ENCODE assay signal across 8 cellular contexts in the genomic region with DNA sequence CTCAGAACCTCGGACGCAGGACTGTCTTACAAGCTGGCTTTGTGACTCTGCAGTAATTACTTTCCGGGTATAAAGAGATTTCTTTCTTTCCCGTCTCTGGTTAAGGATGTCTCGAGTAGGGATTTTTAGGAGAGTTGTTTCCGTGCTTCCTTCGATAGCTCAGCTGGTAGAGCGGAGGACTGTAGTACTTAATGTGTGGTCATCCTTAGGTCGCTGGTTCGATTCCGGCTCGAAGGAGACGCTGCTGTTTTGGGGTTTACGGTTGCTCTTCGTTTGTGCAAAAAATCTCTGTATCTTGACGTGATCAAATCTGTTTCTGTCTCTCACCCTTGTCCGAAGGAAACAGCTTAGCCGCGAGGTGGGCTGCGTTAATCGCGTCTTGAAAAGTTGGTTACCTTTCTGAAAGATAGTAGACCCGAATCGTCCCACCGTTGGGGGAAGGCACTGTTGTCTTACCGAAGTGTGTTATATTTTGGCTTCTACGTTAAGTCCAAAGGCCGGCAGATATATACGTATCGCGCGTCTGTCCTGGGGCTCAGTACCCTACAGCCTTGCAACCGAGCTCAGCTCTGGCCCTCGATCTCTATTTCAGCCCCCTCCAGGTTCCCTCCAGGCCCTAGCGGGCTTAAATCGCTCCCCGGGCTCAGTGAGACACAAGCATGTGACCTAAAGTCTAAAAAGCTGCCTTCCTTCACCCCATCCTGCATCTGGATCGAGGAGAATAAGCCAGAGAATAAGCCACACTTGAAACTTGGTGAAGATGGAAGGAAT. TPM values are rescaled to one million over a fixed set of nuclear protein-coding genes. Genes with fewer than 3 reads are reported as not detected.
DNase-seq lines count a peak whose midpoint lies in the region; ATAC-seq, FAIRE-seq and TF ChIP-seq lines count a peak whose summit lies in the region.

No MANE protein-coding gene starts in this region.

- peaks cover 41% of the 10 kb centered on the region for H3K4me1 ChIP-seq in A549

- no peak for TF ChIP-seq CTCF in A549 (IDR thresholded peaks at IDR 0.05)

- H3K9me3 ChIP-seq in A549, result no peaks in the 10 kb centered on the region

- no peak for FAIRE-seq in A549 (lab: Jason Lieb, UNC)

- H3K4me3 Mint-ChIP-seq in activated CD4-positive, alpha-beta memory T cell treated with anti-CD3 and anti-CD28 coated beads for 36 hours, result no peak overlapping the region
- no peak overlapping the region for H3K4me3 Mint-ChIP-seq in effector memory CD8-positive, alpha-beta T cell
- no peak overlapping the region for H3K4me3 Mint-ChIP-seq in memory B cell

- TF ChIP-seq EP300 in A549 (IDR thresholded peaks at IDR 0.05), result no peak

- no peak for TF ChIP-seq POLR2A in A549 (IDR thresholded peaks at IDR 0.05; ENCODE audit: low read length)

- H3K27me3 Mint-ChIP-seq in activated CD4-positive, alpha-beta memory T cell treated with anti-CD3 and anti-CD28 coated beads for 36 hours, result no peaks in the 10 kb centered on the region
- no peaks in the 10 kb centered on the region for H3K27me3 Mint-ChIP-seq in effector memory CD8-positive, alpha-beta T cell
- H3K27me3 Mint-ChIP-seq in memory B cell, result no peaks in the 10 kb centered on the region

- POLR2A ChIA-PET in A549 (lab: Yijun Ruan, JAX), result interaction anchor here (0.6 to 5.1 kb wide), 15 partner anchors 8 to 341 kb away, joined by 3 to 46 read pairs (median 5); partner anchors contain the start of genes PARP2, PIP4P1 and PNP
- POLR2A ChIA-PET in activated CD4-positive, alpha-beta memory T cell treated with anti-CD3 and anti-CD28 coated beads for 36 hours (lab: Charles Lee), result interaction anchor here (0.9 to 3.1 kb wide), 8 partner anchors 51 to 421 kb away, joined by 3 to 17 read pairs (median 3); partner anchors contain the start of genes APEX1, CCNB1IP1, OSGEP and PARP2

- H3K27ac ChIP-seq in A549, result peak overlapping the region; percentile 95

- H3K9me3 Mint-ChIP-seq in activated CD4-positive, alpha-beta memory T cell treated with anti-CD3 and anti-CD28 coated beads for 36 hours, result no peaks in the 10 kb centered on the region
- H3K9me3 Mint-ChIP-seq in effector memory CD8-positive, alpha-beta T cell, result no peaks in the 10 kb centered on the region
- no peaks in the 10 kb centered on the region for H3K9me3 Mint-ChIP-seq in memory B cell

- peaks cover 27% of the 10 kb centered on the region for H3K4me1 Mint-ChIP-seq in activated CD4-positive, alpha-beta memory T cell treated with anti-CD3 and anti-CD28 coated beads for 36 hours (ENCODE audit: low read depth)
- peaks cover 0 to 21% of the 10 kb centered on the region in 2 donors for H3K4me1 Mint-ChIP-seq in effector memory CD8-positive, alpha-beta T cell (ENCODE audit: low read depth in 2 of 2)
- peaks cover 26% of the 10 kb centered on the region for H3K4me1 Mint-ChIP-seq in memory B cell

- intact Hi-C loops in activated CD4-positive, alpha-beta memory T cell treated with anti-CD3 and anti-CD28 coated beads for 36 hours (cut with micrococcal nuclease), result loop anchor here (1.0 to 5.0 kb wide), 12 partner anchors 8 to 419 kb away; partner anchors contain the start of genes CCNB1IP1, METTL17, PIP4P1 and RNASE6

- ATAC-seq in A549, result peak; percentile 52 to 66
- ATAC-seq in GM18517 (IDR thresholded peaks at IDR 0.05; ENCODE audit: unreplicated experiment), result peak; percentile 32
- peak; percentile 24 for ATAC-seq in HG03095 (IDR thresholded peaks at IDR 0.05; ENCODE audit: unreplicated experiment)
- ATAC-seq in effector memory CD8-positive, alpha-beta T cell (replicated peaks), result peak; percentile 36
- peak; percentile 37 for ATAC-seq in memory B cell (ENCODE audit: low read depth)

- no peak overlapping the region for H3K27ac Mint-ChIP-seq in activated CD4-positive, alpha-beta memory T cell treated with anti-CD3 and anti-CD28 coated beads for 36 hours
- no peak overlapping the region for H3K27ac Mint-ChIP-seq in effector memory CD8-positive, alpha-beta T cell
- no peak overlapping the region for H3K27ac Mint-ChIP-seq in memory B cell

- DNase-seq in A549 (ENCODE audit: low read depth in 1 of 2, low spot score in 1 of 2) (peak; percentile 72 to 95), NCI-H526 treated with DMSO at 0.1 percent for 48 hours (lab: John Stamatoyannopoulos, UW) (peak; percentile 72), memory B cell (ENCODE audit: low spot score in 2 of 2) (peak; percentile 63 to 68)
- peak; percentile 90 for DNase-seq in activated CD4-positive, alpha-beta memory T cell treated with anti-CD3 and anti-CD28 coated beads for 36 hours
- DNase-seq in effector memory CD8-positive, alpha-beta T cell, result peak; percentile 74 to 80 (median 74)
- peak; percentile 61 for DNase-seq in stimulated activated CD8-positive, alpha-beta memory T cell treated with anti-CD3 and anti-CD28 coated beads, Interleukin-12 subunit alpha, Interleukin-12 subunit beta, amount 100 ng/mL, for 1 hour (ENCODE audit: low read depth)

- WGBS in A549 (ENCODE audit: missing lambda C conversion rate), result under 1% methylated on average over 38 of the region's 38 CpGs

- H3K4me2 ChIP-seq in A549, result peak overlapping the region; percentile 81

- no peak for TF ChIP-seq RAD21 in A549 (conservative IDR thresholded peaks at IDR 0.05 in 1 of 2, IDR thresholded peaks at IDR 0.05 in 1 of 2)

- peak overlapping the region; percentile 58 for H3K4me3 ChIP-seq in A549

- CTCF ChIA-PET in A549 (lab: Yijun Ruan, JAX), result interaction anchor here (0.7 to 13.8 kb wide), 10 partner anchors 9 to 227 kb away, joined by 3 to 191 read pairs (median 4); no protein-coding TSS in a partner anchor
- CTCF ChIA-PET in activated CD4-positive, alpha-beta memory T cell treated with anti-CD3 and anti-CD28 coated beads for 36 hours (lab: Charles Lee), result interaction anchor here (0.7 to 8.1 kb wide), 10 partner anchors 8 to 288 kb away, joined by 3 to 72 read pairs (median 5); no protein-coding TSS in a partner anchor

- H3K36me3 Mint-ChIP-seq in activated CD4-positive, alpha-beta memory T cell treated with anti-CD3 and anti-CD28 coated beads for 36 hours, result peaks cover 4% of the 10 kb centered on the region
- H3K36me3 Mint-ChIP-seq in effector memory CD8-positive, alpha-beta T cell (ENCODE audit: insufficient read depth), result no peaks in the 10 kb centered on the region
- no peaks in the 10 kb centered on the region for H3K36me3 Mint-ChIP-seq in memory B cell

TF ChIP-seq in A549, 52 proteins besides CTCF, POLR2A, EP300 and RAD21 (continues in another document):
- TF ChIP-seq MAX (IDR thresholded peaks at IDR 0.05), result no peak; the same call in 1 of the 2 replicates
- no peak for TF ChIP-seq FOSB (CRISPR knock-in tag; IDR thresholded peaks at IDR 0.05)
- no peak for TF ChIP-seq HEYL (CRISPR knock-in tag; IDR thresholded peaks at IDR 0.05)
- no peak for TF ChIP-seq MYC (IDR thresholded peaks at IDR 0.05; ENCODE audit: borderline replicate concordance, low read length)
- TF ChIP-seq KDM1A (IDR thresholded peaks at IDR 0.05; ENCODE audit: low read depth), result no peak
- TF ChIP-seq SMC3 (IDR thresholded peaks at IDR 0.05), result no peak
- TF ChIP-seq SREBF2 (IDR thresholded peaks at IDR 0.05), result peak; percentile 81
- no peak for TF ChIP-seq HOXA7 (CRISPR knock-in tag; IDR thresholded peaks at IDR 0.05)
- peak; percentile 58; the same call in 1 of the 2 replicates for TF ChIP-seq ESRRA (IDR thresholded peaks at IDR 0.05; ENCODE audit: borderline replicate concordance, low read length)
- TF ChIP-seq JUN (IDR thresholded peaks at IDR 0.05), result no peak; a peak in 1 of 5 replicates
- TF ChIP-seq CBX8 (IDR thresholded peaks at IDR 0.05), result no peak
- no peak for TF ChIP-seq RARB (CRISPR knock-in tag; IDR thresholded peaks at IDR 0.05)
- TF ChIP-seq KDM5A (IDR thresholded peaks at IDR 0.05), result no peak
- TF ChIP-seq NPAS2 (CRISPR knock-in tag; IDR thresholded peaks at IDR 0.05; ENCODE audit: borderline replicate concordance), result no peak
- no peak for TF ChIP-seq ZNF302 (CRISPR knock-in tag; IDR thresholded peaks at IDR 0.05)
- no peak for TF ChIP-seq GATA3 (IDR thresholded peaks at IDR 0.05; ENCODE audit: borderline replicate concordance)
- peak in 1 of 2 experiments; percentile 30; a peak in 1 of 4 replicates for TF ChIP-seq CEBPB (IDR thresholded peaks at IDR 0.05)
- TF ChIP-seq E2F6 (IDR thresholded peaks at IDR 0.05; ENCODE audit: borderline replicate concordance, low read depth), result no peak
- no peak for TF ChIP-seq BHLHE40 (IDR thresholded peaks at IDR 0.05; ENCODE audit: low read depth, low read length)

RNA-seq across cellular contexts. Expression of gene RNASE4, which starts 1.1 kb away (rescaled TPM):
- polyA plus RNA-seq in A549 (2011; rRNA removed), result 77.4 and 134 TPM in 2 replicates
- polyA plus RNA-seq in A549 (2012; cell fraction: cytosol; rRNA removed), result 11.1 and 15.0 TPM in 2 replicates
- 8.0 and 10.9 TPM in 2 replicates for polyA plus RNA-seq in A549 (2012; cell fraction: nucleus; rRNA removed)
- 5.8 to 10.6 TPM (median 8.6 TPM) in 3 replicates for polyA plus RNA-seq in A549 (2017; fragmentation: RNase III; extraction: RNeasy Plus Mini Kit Qiagen cat#74134 plus additional on column Dnase treatment)
- polyA minus RNA-seq in A549 (2011; rRNA and poly(A)+ RNA removed), result 53.7 and 118 TPM in 2 replicates
- under 1 TPM; 0.69 to 0.70 TPM for total RNA-seq in activated CD4-positive, alpha-beta memory T cell treated with anti-CD3 and anti-CD28 coated beads for 36 hours

RNA-seq across cellular contexts. Expression of gene ANG, which starts 5.3 kb away (rescaled TPM):
- polyA plus RNA-seq in A549 (2011; rRNA removed) (35.4 and 46.9 TPM in 2 replicates), A549 (2017; fragmentation: RNase III; extraction: RNeasy Plus Mini Kit Qiagen cat#74134 plus additional on column Dnase treatment) (6.5 to 10.5 TPM (median 10.2 TPM) in 3 replicates)
- polyA plus RNA-seq in A549 (2012; cell fraction: cytosol; rRNA removed), result 10.5 and 11.6 TPM in 2 replicates
- 7.9 and 10.9 TPM in 2 replicates for polyA plus RNA-seq in A549 (2012; cell fraction: nucleus; rRNA removed)
- polyA minus RNA-seq in A549 (2011; rRNA and poly(A)+ RNA removed), result 19.4 and 35.5 TPM in 2 replicates
- total RNA-seq in activated CD4-positive, alpha-beta memory T cell treated with anti-CD3 and anti-CD28 coated beads for 36 hours, result 1 to 10 TPM; 1.1 to 2.0 TPM

RNA-seq across cellular contexts. Expression of gene OR6S1, which starts 41.8 kb away (rescaled TPM):
- polyA plus RNA-seq in A549 (2011; rRNA removed) (not detected in 2 replicates), A549 (2017; fragmentation: RNase III; extraction: RNeasy Plus Mini Kit Qiagen cat#74134 plus additional on column Dnase treatment) (not detected in 3 replicates)
- polyA plus RNA-seq in A549 (2012; cell fraction: cytosol; rRNA removed), result not detected in 2 replicates
- polyA plus RNA-seq in A549 (2012; cell fraction: nucleus; rRNA removed), result not detected in 2 replicates
- polyA minus RNA-seq in A549 (2011; rRNA and poly(A)+ RNA removed), result not detected in 2 replicates
- total RNA-seq in activated CD4-positive, alpha-beta memory T cell treated with anti-CD3 and anti-CD28 coated beads for 36 hours, result not detected

Comparison
In these comparisons a context has a peak if more than half of its experiments do, and no peak if none do; other contexts are left out.
1. Peak in every context shown above with its lines: DNase-seq, ATAC-seq, H3K4me3 ChIP-seq and H3K27ac ChIP-seq.